15 cellular contexts compared by ENCODE assay signal in the genomic region with DNA sequence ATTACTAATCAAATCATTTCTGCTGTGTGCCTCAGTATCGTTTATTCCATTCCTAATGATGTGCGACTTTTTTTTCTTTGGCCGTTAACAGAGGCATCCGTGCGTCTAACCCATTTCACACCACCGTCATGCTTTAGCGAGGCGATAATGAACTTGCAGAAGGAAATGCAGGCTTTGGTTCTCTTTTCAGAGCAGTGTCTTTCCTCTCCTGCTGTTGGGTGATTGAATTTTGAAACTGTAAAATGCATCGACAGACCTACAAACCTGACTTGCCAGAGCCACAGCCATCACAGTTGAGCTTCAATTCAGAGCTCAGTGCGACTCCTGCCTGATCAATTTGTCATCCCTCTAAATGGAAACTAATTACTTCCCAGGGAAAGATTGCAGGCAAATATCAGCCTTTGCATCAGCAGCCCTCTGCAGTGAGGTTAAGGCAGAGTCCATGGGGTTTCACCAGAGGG.
DNase-seq lines count a peak whose midpoint lies in the region; ATAC-seq and TF ChIP-seq lines count a peak whose summit lies in the region.
"Had no signal": no experiment of that assay in that cellular context is flagged by ENCODE, and none has a peak within 500 bp of the region (broad histone marks: within the 10 kb centered on the region; RNA-seq: fewer than 3 reads in every experiment).

No MANE protein-coding gene starts in this region.

- no peak overlapping the region for H3K4me2 ChIP-seq in SK-N-SH

- no peak overlapping the region for H3K4me3 ChIP-seq in SK-N-SH (ENCODE audit: low read depth in 2 of 2, low read length in 1 of 2)
- no peak overlapping the region for H3K4me3 ChIP-seq in esophagus squamous epithelium
- H3K4me3 ChIP-seq in SJCRH30 = no peak overlapping the region
- H3K4me3 ChIP-seq: GM23248 had no signal

- H3K27me3 Mint-ChIP-seq in immature natural killer cell (ENCODE audit: low read depth in 3 of 3) = peaks cover 14 to 22% (median 16%) of the 10 kb centered on the region in 3 donors

- TF ChIP-seq CTCF in SK-N-SH (IDR thresholded peaks at IDR 0.05) = no peak
- no peak for TF ChIP-seq CTCF in esophagus squamous epithelium (IDR thresholded peaks at IDR 0.05)

- H2AFZ ChIP-seq in SK-N-SH (ENCODE audit: low read depth) = no peak overlapping the region
- H2AFZ ChIP-seq: GM23248 had no signal

- CTCF ChIA-PET in SK-N-SH (lab: Yijun Ruan, JAX) = interaction anchor here (0.8 to 1.9 kb wide), 5 partner anchors 11 to 453 kb away, joined by 3 to 9 read pairs (median 4); no protein-coding TSS in a partner anchor

- WGBS in SK-N-SH (ENCODE audit: low lambda C conversion rate) = 79% methylated on average over 10 of the region's 10 CpGs
- 87 to 90% methylated on average over 9 to 10 of the region's 10 CpGs for WGBS in esophagus squamous epithelium, 2 donors

- H3F3A ChIP-seq in SK-N-SH (replicated peaks; ENCODE audit: insufficient read depth) = no peaks in the 10 kb centered on the region

- H3K4me3 Mint-ChIP-seq in immature natural killer cell = peak overlapping the region; percentile 22 to 72 (median 42)

- H4K20me1 ChIP-seq in SK-N-SH (ENCODE audit: insufficient read depth) = no peaks in the 10 kb centered on the region

- H3K27ac Mint-ChIP-seq in immature natural killer cell = peak overlapping the region in 5 of 6 donors; percentile 75 to 95 (median 91)

- H3K9me2 ChIP-seq in SK-N-SH = no peaks in the 10 kb centered on the region

- ATAC-seq in SK-N-SH treated with all-trans-retinoic acid at 6 μM for 48 hours (no peak), GM18873 (IDR thresholded peaks at IDR 0.05; ENCODE audit: low FRiP score, unreplicated experiment) (no peak)
- ATAC-seq: HepG2 had no signal

- no peaks in the 10 kb centered on the region for H3K9me3 Mint-ChIP-seq in immature natural killer cell

- H3K36me3 Mint-ChIP-seq in immature natural killer cell = peaks cover 0 to 7% (median 0%) of the 10 kb centered on the region in 3 donors

- H3K36me3 ChIP-seq in SK-N-SH (replicated peaks in 1 of 2; ENCODE audit: control insufficient read depth in 1 of 2, insufficient read depth in 2 of 2, low read length in 1 of 2) (no peaks in the 10 kb centered on the region), esophagus squamous epithelium (peaks cover 0 to 9% (median 0%) of the 10 kb centered on the region in 3 donors), SJCRH30 (peaks cover 2% of the 10 kb centered on the region; the same call in 1 of the 2 replicates)

- intact Hi-C loops in esophagus squamous epithelium (cut with DNase I) = no loop called here

- TF ChIP-seq POLR2A in esophagus squamous epithelium (IDR thresholded peaks at IDR 0.05) = no peak

- H3K4me1 Mint-ChIP-seq in immature natural killer cell = peaks cover 52 to 56% of the 10 kb centered on the region in 2 donors

- DNase-seq in SK-N-SH (peak; percentile 80), SK-N-DZ (ENCODE audit: low spot score) (peak; percentile 83), immature natural killer cell (peak; percentile 61 to 70 (median 62)), DMS53 (lab: John Stamatoyannopoulos, UW) (no peak), esophagus squamous epithelium (lab: John Stamatoyannopoulos, UW) (no peak), SJCRH30 (no peak)
- DNase-seq: DND-41, GDM1, MM.1S, NCI-H2029, SIG-M5 had no signal

- no peak overlapping the region for H3K9ac ChIP-seq in SK-N-SH
- H3K9ac ChIP-seq: GM23248 had no signal

- H3K27ac ChIP-seq in SK-N-SH (ENCODE audit: low read depth in 2 of 2, low read length in 1 of 2) (peak overlapping the region in 1 of 2 experiments; percentile 36; a peak in 2 of 4 replicates), esophagus squamous epithelium (no peak overlapping the region), SJCRH30 (no peak overlapping the region)
- H3K27ac ChIP-seq: GM23248 had no signal

- no peaks in the 10 kb centered on the region for H3K27me3 ChIP-seq in SK-N-SH (ENCODE audit: insufficient read depth)
- no peaks in the 10 kb centered on the region for H3K27me3 ChIP-seq in esophagus squamous epithelium
- H3K27me3 ChIP-seq in SJCRH30 = no peaks in the 10 kb centered on the region

- POLR2A ChIA-PET in SK-N-SH (lab: Yijun Ruan, JAX) = interaction anchor here (0.6 kb wide), 1 partner anchor 41 kb away, joined by 3 read pairs; no protein-coding TSS in a partner anchor

- TF ChIP-seq EP300 in SK-N-SH (IDR thresholded peaks at IDR 0.05; ENCODE audit: borderline replicate concordance in 1 of 2, low read depth in 1 of 2, low read length in 1 of 2) = no peak; a peak in 1 of 4 replicates

- H3K9me3 ChIP-seq in SK-N-SH (no peaks in the 10 kb centered on the region), esophagus squamous epithelium (no peaks in the 10 kb centered on the region), SJCRH30 (replicated peaks) (no peaks in the 10 kb centered on the region)

- no peaks in the 10 kb centered on the region for H3K79me2 ChIP-seq in SK-N-SH (ENCODE audit: insufficient read depth)

- H3K4me1 ChIP-seq in SK-N-SH (ENCODE audit: control insufficient read depth in 1 of 2, insufficient read depth in 2 of 2, low read depth in 1 of 2, low read length in 1 of 2) (peaks cover 6 to 17% of the 10 kb centered on the region in 2 experiments; a peak in 3 of 4 replicates), esophagus squamous epithelium (no peaks in the 10 kb centered on the region), SJCRH30 (no peaks in the 10 kb centered on the region)

- no peak for TF ChIP-seq RAD21 in SK-N-SH (IDR thresholded peaks at IDR 0.05; ENCODE audit: low read length)

TF ChIP-seq in SK-N-SH, 30 proteins besides CTCF, POLR2A, EP300 and RAD21:
- TF ChIP-seq GABPA (IDR thresholded peaks at IDR 0.05; ENCODE audit: low read depth) = no peak
- TF ChIP-seq GATA2 (CRISPR knock-in tag; IDR thresholded peaks at IDR 0.05) = peak; percentile 65
- peak; percentile 35; the same call in 1 of the 2 replicates for TF ChIP-seq RCOR1 (IDR thresholded peaks at IDR 0.05; ENCODE audit: low read length)

TF ChIP-seq in SK-N-SH treated with all-trans-retinoic acid at 6 μM for 48 hours, 23 proteins besides CTCF, POLR2A, EP300 and RAD21 (continues in another document):
- TF ChIP-seq PPARA (CRISPR knock-in tag; IDR thresholded peaks at IDR 0.05; ENCODE audit: borderline replicate concordance) (no peak), ZNF70 (CRISPR knock-in tag; IDR thresholded peaks at IDR 0.05) (no peak), ISL1 (CRISPR knock-in tag; IDR thresholded peaks at IDR 0.05) (no peak), ARNTL (CRISPR knock-in tag; IDR thresholded peaks at IDR 0.05; ENCODE audit: borderline replicate concordance, low read depth) (no peak), TOX (CRISPR knock-in tag; IDR thresholded peaks at IDR 0.05; ENCODE audit: borderline replicate concordance) (no peak), RARB (CRISPR knock-in tag; IDR thresholded peaks at IDR 0.05) (no peak), SNAI2 (CRISPR knock-in tag; IDR thresholded peaks at IDR 0.05) (no peak), ZFP30 (CRISPR knock-in tag; IDR thresholded peaks at IDR 0.05) (no peak), GLIS3 (CRISPR knock-in tag; IDR thresholded peaks at IDR 0.05) (no peak), ZFP3 (CRISPR knock-in tag; IDR thresholded peaks at IDR 0.05) (no peak)
- TF ChIP-seq, protein P1, sequence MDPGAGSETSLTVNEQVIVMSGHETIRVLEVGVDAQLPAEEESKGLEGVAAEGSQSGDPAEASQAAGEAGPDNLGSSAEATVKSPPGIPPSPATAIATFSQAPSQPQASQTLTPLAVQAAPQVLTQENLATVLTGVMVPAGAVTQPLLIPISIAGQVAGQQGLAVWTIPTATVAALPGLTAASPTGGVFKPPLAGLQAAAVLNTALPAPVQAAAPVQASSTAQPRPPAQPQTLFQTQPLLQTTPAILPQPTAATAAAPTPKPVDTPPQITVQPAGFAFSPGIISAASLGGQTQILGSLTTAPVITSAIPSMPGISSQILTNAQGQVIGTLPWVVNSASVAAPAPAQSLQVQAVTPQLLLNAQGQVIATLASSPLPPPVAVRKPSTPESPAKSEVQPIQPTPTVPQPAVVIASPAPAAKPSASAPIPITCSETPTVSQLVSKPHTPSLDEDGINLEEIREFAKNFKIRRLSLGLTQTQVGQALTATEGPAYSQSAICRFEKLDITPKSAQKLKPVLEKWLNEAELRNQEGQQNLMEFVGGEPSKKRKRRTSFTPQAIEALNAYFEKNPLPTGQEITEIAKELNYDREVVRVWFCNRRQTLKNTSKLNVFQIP (CRISPR knock-in tag; IDR thresholded peaks at IDR 0.05; ENCODE audit: borderline replicate concordance, low read depth) = no peak
- TF ChIP-seq, protein P2, sequence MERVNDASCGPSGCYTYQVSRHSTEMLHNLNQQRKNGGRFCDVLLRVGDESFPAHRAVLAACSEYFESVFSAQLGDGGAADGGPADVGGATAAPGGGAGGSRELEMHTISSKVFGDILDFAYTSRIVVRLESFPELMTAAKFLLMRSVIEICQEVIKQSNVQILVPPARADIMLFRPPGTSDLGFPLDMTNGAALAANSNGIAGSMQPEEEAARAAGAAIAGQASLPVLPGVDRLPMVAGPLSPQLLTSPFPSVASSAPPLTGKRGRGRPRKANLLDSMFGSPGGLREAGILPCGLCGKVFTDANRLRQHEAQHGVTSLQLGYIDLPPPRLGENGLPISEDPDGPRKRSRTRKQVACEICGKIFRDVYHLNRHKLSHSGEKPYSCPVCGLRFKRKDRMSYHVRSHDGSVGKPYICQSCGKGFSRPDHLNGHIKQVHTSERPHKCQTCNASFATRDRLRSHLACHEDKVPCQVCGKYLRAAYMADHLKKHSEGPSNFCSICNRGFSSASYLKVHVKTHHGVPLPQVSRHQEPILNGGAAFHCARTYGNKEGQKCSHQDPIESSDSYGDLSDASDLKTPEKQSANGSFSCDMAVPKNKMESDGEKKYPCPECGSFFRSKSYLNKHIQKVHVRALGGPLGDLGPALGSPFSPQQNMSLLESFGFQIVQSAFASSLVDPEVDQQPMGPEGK (CRISPR knock-in tag; IDR thresholded peaks at IDR 0.05; ENCODE audit: borderline replicate concordance) = no peak

Comparison
In these comparisons a context has a peak if more than half of its experiments do, and no peak if none do; other contexts are left out.
1. DNase-seq: peak in SK-N-SH (single experiment), SK-N-DZ (single experiment) and immature natural killer cell (3 of 3); none in DMS53 (single experiment), esophagus squamous epithelium (single experiment) and SJCRH30 (0 of 2).